In genomic region chr5:149024978-149025377, GRCh38 we compare ENCODE assay signal across 28 cellular contexts. TPM values are rescaled to one million over a fixed set of nuclear protein-coding genes. Genes with fewer than 3 reads are reported as not detected.
"Had no signal": no experiment of that assay in that cellular context is flagged by ENCODE, and none has a peak within 500 bp of the region (broad histone marks: within the 10 kb centered on the region; RNA-seq: fewer than 3 reads in every experiment).

No MANE protein-coding gene starts in this region.

- H3K36me3 ChIP-seq: Peyer's patch, WERI-Rb-1 had no signal

- H3K27ac ChIP-seq: Peyer's patch, RWPE1, WERI-Rb-1 had no signal

- H3K36me3 Mint-ChIP-seq: activated naive CD8-positive, alpha-beta T cell; brain; T-cell had no signal

- H3K4me1 Mint-ChIP-seq: activated CD4-positive, alpha-beta T cell treated with anti-CD3 and anti-CD28 coated beads for 36 hours; activated T-helper 17 cell treated with anti-CD3 and anti-CD28 coated beads, Interleukin-2, amount 50 U/mL, for 72 hours; T-cell had no signal

- H3K27ac Mint-ChIP-seq: activated CD4-positive, alpha-beta memory T cell treated with anti-CD3 and anti-CD28 coated beads, Interleukin-2, amount 10 ng/mL, durations not matched to agents 7 days and 5 days; activated CD4-positive, alpha-beta T cell treated with anti-CD3 and anti-CD28 coated beads for 36 hours; activated naive CD4-positive, alpha-beta T cell treated with anti-CD3 and anti-CD28 coated beads for 36 hours; activated naive CD8-positive, alpha-beta T cell; activated T-helper 17 cell treated with anti-CD3 and anti-CD28 coated beads, Interleukin-2, amount 50 U/mL, for 72 hours; T-cell had no signal

- H3K4me3 Mint-ChIP-seq: activated CD4-positive, alpha-beta memory T cell treated with anti-CD3 and anti-CD28 coated beads, Interleukin-2, amount 10 ng/mL, durations not matched to agents 7 days and 5 days; activated CD4-positive, alpha-beta T cell treated with anti-CD3 and anti-CD28 coated beads for 36 hours; activated naive CD4-positive, alpha-beta T cell treated with anti-CD3 and anti-CD28 coated beads for 36 hours; activated naive CD8-positive, alpha-beta T cell; activated T-helper 17 cell treated with anti-CD3 and anti-CD28 coated beads, Interleukin-2, amount 50 U/mL, for 72 hours; brain; T-cell had no signal

- H3K9me3 ChIP-seq: Peyer's patch had no signal

- H3K4me3 ChIP-seq: Peyer's patch had no signal

- H3K4me1 ChIP-seq: Peyer's patch had no signal

- ATAC-seq: activated CD4-positive, alpha-beta T cell treated with anti-CD3 and anti-CD28 coated beads for 36 hours; activated T-helper 17 cell treated with anti-CD3 and anti-CD28 coated beads, Interleukin-2, amount 50 U/mL, for 72 hours; T-cell had no signal

- DNase-seq: activated CD4-positive, alpha-beta memory T cell treated with anti-CD3 and anti-CD28 coated beads, Interleukin-2, amount 10 ng/mL, durations not matched to agents 7 days and 5 days; activated CD4-positive, alpha-beta T cell treated with anti-CD3 and anti-CD28 coated beads for 36 hours; activated CD4-positive, alpha-beta T cell treated with anti-CD3 and anti-CD28 coated beads, Interleukin-2, amount 50 U/mL, for 1 hour; activated gamma-delta T cell; activated naive CD4-positive, alpha-beta T cell treated with anti-CD3 and anti-CD28 coated beads for 36 hours; activated T-cell treated with anti-CD3 and anti-CD28 coated beads for 4 hours; activated T-cell treated with anti-CD3 and anti-CD28 coated beads, Interleukin-2, amount 50 U/mL, for 48 hours; amygdala; Kasumi-1; KBM-7; NCI-H1048; NCI-H146; NCI-H187 treated with DMSO at 0.1 percent for 48 hours; NCI-H2081 treated with DMSO at 0.1 percent for 48 hours; NCI-H2171 treated with DMSO at 0.1 percent for 48 hours; NCI-H226; NCI-H526; OCI-M1; Peyer's patch; SHP77 treated with DMSO at 0.1 percent for 48 hours; T-cell; WERI-Rb-1 had no signal

RNA-seq across cellular contexts. Expression of gene SH3TC2, which starts 37.9 kb away (rescaled TPM):
- total RNA-seq: activated CD4-positive, alpha-beta memory T cell treated with anti-CD3 and anti-CD28 coated beads, Interleukin-2, amount 10 ng/mL, durations not matched to agents 7 days and 5 days; activated CD4-positive, alpha-beta T cell treated with anti-CD3 and anti-CD28 coated beads for 36 hours; activated CD8-positive, alpha-beta memory T cell treated with anti-CD3 and anti-CD28 coated beads for 36 hours; activated naive CD4-positive, alpha-beta T cell treated with anti-CD3 and anti-CD28 coated beads for 36 hours; activated T-helper 17 cell treated with anti-CD3 and anti-CD28 coated beads, Interleukin-2, amount 50 U/mL, for 72 hours; T-cell; T-helper 2 cell treated with Interferon-gamma antibody and Interleukin-4, amounts not matched to agents 100 ng/mL and 5 ng/mL, for 36 hours had no signal
